ENCODE assay signal across 9 cellular contexts in the genomic region with DNA sequence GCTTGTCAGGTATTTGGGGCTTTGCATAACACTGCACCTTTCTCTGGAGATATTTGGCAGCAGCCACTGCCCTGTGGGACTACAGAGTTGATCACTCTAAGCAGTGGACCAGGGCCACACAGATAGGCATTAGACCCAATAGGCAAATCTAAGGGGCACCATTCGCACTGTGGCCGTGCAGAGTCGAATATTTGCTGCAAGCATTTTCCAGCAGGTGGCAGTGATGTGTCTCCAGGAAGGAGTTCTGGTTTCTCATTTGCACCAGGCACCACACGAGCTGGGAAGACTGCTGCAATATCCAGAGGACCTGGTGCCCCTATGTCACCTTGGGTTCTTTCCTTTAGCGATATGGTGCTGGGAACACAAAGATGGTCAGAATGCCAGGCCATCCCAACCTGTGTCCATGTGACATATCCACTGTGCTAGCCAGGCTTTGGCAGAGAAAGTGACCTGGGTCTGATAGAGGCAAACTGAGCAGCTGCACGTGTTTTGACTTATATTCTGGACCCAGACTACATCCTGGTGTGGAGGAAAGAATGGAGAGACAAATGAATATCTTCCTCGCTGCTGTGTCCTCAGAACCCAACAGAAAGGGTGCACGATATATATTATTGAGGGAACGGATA.
DNase-seq lines count a peak whose midpoint lies in the region; ATAC-seq, FAIRE-seq and TF ChIP-seq lines count a peak whose summit lies in the region.
"Had no signal": no experiment of that assay in that cellular context is flagged by ENCODE, and none has a peak within 500 bp of the region (broad histone marks: within the 10 kb centered on the region; RNA-seq: fewer than 3 reads in every experiment).

No MANE protein-coding gene starts in this region.

- H3K4me2 ChIP-seq in K562 (ENCODE audit: insufficient read depth, low read length), result no peak overlapping the region

- no peak overlapping the region for H2AFZ ChIP-seq in K562 (ENCODE audit: low read depth, low read length)

- ATAC-seq in K562 (peak; percentile 80), GM21360 (IDR thresholded peaks at IDR 0.05; ENCODE audit: unreplicated experiment) (no peak), GM21737 (IDR thresholded peaks at IDR 0.05; ENCODE audit: unreplicated experiment) (no peak)

- H4K20me1 ChIP-seq in K562 (replicated peaks; ENCODE audit: control insufficient read depth, insufficient read depth, low read length), result 0 out of 2 replicates have a peak, but pooled peaks cover 4% of the 10 kb centered on the region

- H3K4me1 ChIP-seq in K562 (replicated peaks in 1 of 2; ENCODE audit: control insufficient read depth in 2 of 2, insufficient read depth in 2 of 2, low read length in 2 of 2) (no peaks in the 10 kb centered on the region), testis (no peaks in the 10 kb centered on the region)

- H3K9me3 ChIP-seq in AG04450 (ENCODE audit: control insufficient read depth, insufficient read depth, low read length), result no peaks in the 10 kb centered on the region
- no peaks in the 10 kb centered on the region for H3K9me3 ChIP-seq in K562 (replicated peaks; ENCODE audit: control insufficient read depth, insufficient read depth, low read depth, low read length)
- H3K9me3 ChIP-seq in testis, result no peaks in the 10 kb centered on the region

- POLR2A ChIA-PET in AG04450 (lab: Yijun Ruan, JAX) (no interaction called here), K562 (lab: Yijun Ruan, JAX) (interaction anchor here (0.8 kb wide), 1 partner anchor 30 kb away, joined by 3 read pairs; no protein-coding TSS in a partner anchor)

- in situ Hi-C loops in K562 (cut with MboI), result no loop called here

- no peak overlapping the region for H3K4me3 ChIP-seq in AG04450 (ENCODE audit: low read depth, low read length)
- H3K4me3 ChIP-seq in GM12865 (ENCODE audit: low read depth, low read length), result no peak overlapping the region
- H3K4me3 ChIP-seq in K562, result no peak overlapping the region
- no peak overlapping the region for H3K4me3 ChIP-seq in testis

- TF ChIP-seq POLR2A in K562 (conservative IDR thresholded peaks at IDR 0.05) (no peak), testis (IDR thresholded peaks at IDR 0.05) (no peak)

- TF ChIP-seq RAD21 in K562 (CRISPR knock-in tag; conservative IDR thresholded peaks at IDR 0.05 in 1 of 2, IDR thresholded peaks at IDR 0.05 in 1 of 2), result peak in 1 of 2 experiments; percentile 56; a peak in 2 of 4 replicates

- DNase-seq in AG04450 (ENCODE audit: low read depth, low spot score) (no peak), GM12865 (ENCODE audit: low read depth) (peak; percentile 56), NCI-H345 (lab: John Stamatoyannopoulos, UW) (peak; percentile 54), K562 (ENCODE audit: extremely low read depth in 1 of 4, low spot score in 3 of 4) (peak; percentile 14 to 55 (median 23)), kidney tubule cell (ENCODE audit: low spot score) (peak; percentile 55), testis (peak; percentile 82)

- WGBS in K562 (ENCODE audit: insufficient coverage, low coverage, missing lambda C conversion rate), result 1% methylated on average over 9 of the region's 9 CpGs
- 58 to 79% methylated on average over 8 to 9 of the region's 9 CpGs for WGBS in testis, 2 donors

- CTCF ChIA-PET in AG04450 (lab: Charles Lee) (interaction anchor here (1.0 to 2.0 kb wide), 3 partner anchors 12 to 238 kb away, joined by 4 to 15 read pairs (median 4); no protein-coding TSS in a partner anchor), K562 (lab: Yijun Ruan, JAX; ENCODE audit: low intra/inter-chr PET ratio) (interaction anchor here (0.7 kb wide), 1 partner anchor 238 kb away, joined by 4 read pairs; no protein-coding TSS in a partner anchor)

- no TSS peak for BruUV-seq in K562 (replicated peaks; lab: Mats Ljungman, UMichigan)

- H3K9ac ChIP-seq in K562 (ENCODE audit: insufficient read depth in 1 of 2, low read depth in 2 of 2, low read length in 2 of 2), result no peak overlapping the region

- FAIRE-seq in K562 (lab: Jason Lieb, UNC), result peak; percentile 61
- FAIRE-seq: frontal cortex had no signal

- H3K27me3 ChIP-seq in AG04450 (ENCODE audit: control insufficient read depth, insufficient read depth, low read length) (no peaks in the 10 kb centered on the region), K562 (ENCODE audit: control insufficient read depth in 2 of 2, insufficient read depth in 2 of 2, low read length in 2 of 2) (peaks cover 7 to 11% of the 10 kb centered on the region in 2 experiments; a peak in 3 of 5 replicates), testis (no peaks in the 10 kb centered on the region)

- TF ChIP-seq EP300 in K562 (IDR thresholded peaks at IDR 0.05; ENCODE audit: low read length), result no peak

- H3K9me1 ChIP-seq in K562 (ENCODE audit: control insufficient read depth, insufficient read depth, low read length), result no peaks in the 10 kb centered on the region

- H3K27ac ChIP-seq in AG04450 (ENCODE audit: low read depth, low read length), result no peak overlapping the region
- H3K27ac ChIP-seq in K562 (ENCODE audit: extremely low read depth, low read depth, low read length), result no peak overlapping the region
- H3K27ac ChIP-seq in testis, result no peak overlapping the region

- H3K36me3 ChIP-seq in K562 (ENCODE audit: control insufficient read depth, insufficient read depth, low read length) (no peaks in the 10 kb centered on the region), testis (ENCODE audit: low read depth, missing control alignments) (no peaks in the 10 kb centered on the region)

- intact Hi-C loops in K562 (cut with micrococcal nuclease), result loop anchor here (1.0 to 5.0 kb wide), 3 partner anchors 45 to 237 kb away; no protein-coding TSS in a partner anchor
- intact Hi-C loops in testis (cut with DNase I; ENCODE audit: low total_unique reads), result no loop called here

- TF ChIP-seq CTCF in AG04450 (IDR thresholded peaks at IDR 0.05; ENCODE audit: low read depth, low read length) (peak; percentile 57), GM12865 (IDR thresholded peaks at IDR 0.05; ENCODE audit: insufficient read depth, low read depth, low read length, missing control alignments) (peak; percentile 64), K562 (IDR thresholded peaks at IDR 0.05 in 2 of 3, conservative IDR thresholded peaks at IDR 0.05 in 1 of 3; ENCODE audit: insufficient read depth in 2 of 3, low read depth in 1 of 3, low read length in 3 of 3) (peak; percentile 58 to 72 (median 63)), testis (IDR thresholded peaks at IDR 0.05) (peak in 2 of 3 experiments; percentile 42 to 54)

- H3K79me2 ChIP-seq in K562 (ENCODE audit: control insufficient read depth, insufficient read depth, low read length), result no peaks in the 10 kb centered on the region

TF ChIP-seq in K562, 482 proteins besides CTCF, POLR2A, EP300 and RAD21:
- peak; percentile 38; the same call in 1 of the 2 replicates for TF ChIP-seq SMC3 (conservative IDR thresholded peaks at IDR 0.05; ENCODE audit: insufficient read depth, low read depth, low read length)
- no peak for TF ChIP-seq ZNF551 (CRISPR knock-in tag; IDR thresholded peaks at IDR 0.05)
TF ChIP-seq in K562: peak in this region for 1.
